8 cellular contexts compared by ENCODE assay signal in the genomic region with DNA sequence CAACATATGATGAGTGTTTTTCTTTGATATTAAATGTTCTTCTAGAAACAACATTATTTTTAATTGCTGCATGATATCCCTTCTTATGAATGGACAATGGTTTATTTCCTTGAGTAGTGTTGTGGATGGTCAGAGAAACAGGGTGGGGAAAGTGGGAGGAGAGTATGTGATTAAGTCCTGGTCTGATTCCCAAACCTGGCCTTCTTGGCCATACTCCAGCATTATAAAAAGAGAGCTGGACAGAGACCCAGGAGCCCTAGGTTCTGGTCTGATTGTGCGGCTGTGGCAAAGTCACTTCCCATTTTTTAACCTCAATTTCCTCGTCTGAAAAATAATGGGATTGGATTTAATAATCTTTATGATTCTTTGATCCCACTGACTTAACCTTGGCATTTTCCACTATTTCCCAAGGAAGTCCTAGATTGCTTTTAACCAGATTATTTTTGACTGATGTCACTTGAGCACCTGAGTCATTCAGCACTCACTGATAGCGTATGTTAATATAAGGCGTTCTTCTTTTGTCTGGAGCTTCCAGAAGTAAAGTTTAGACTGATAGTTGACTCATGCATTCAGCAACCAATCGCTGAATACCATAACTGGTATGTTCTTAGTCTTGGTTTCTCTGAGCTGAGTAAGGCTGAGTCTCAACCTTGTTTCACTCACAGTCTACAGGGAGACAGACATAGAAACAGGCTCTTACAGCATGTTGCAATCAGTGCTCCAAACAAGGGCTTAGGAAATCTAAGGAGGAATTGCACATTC. TPM values are rescaled to one million over a fixed set of nuclear protein-coding genes. Genes with fewer than 3 reads are reported as not detected.
DNase-seq lines count a peak whose midpoint lies in the region; ATAC-seq, FAIRE-seq and TF ChIP-seq lines count a peak whose summit lies in the region.
"Had no signal": no experiment of that assay in that cellular context is flagged by ENCODE, and none has a peak within 500 bp of the region (broad histone marks: within the 10 kb centered on the region; RNA-seq: fewer than 3 reads in every experiment).

No MANE protein-coding gene starts in this region.

- WGBS in upper lobe of left lung, 2 donors = 53 to 65% methylated on average over 5 of the region's 5 CpGs

- H3K9ac ChIP-seq in kidney (ENCODE audit: low read length in 2 of 2) = no peak overlapping the region

- H3K9me3 ChIP-seq in upper lobe of left lung (no peaks in the 10 kb centered on the region), kidney (ENCODE audit: control insufficient read depth in 1 of 2, low read length in 2 of 2) (no peaks in the 10 kb centered on the region)

- peak; percentile 94 to 95 for ATAC-seq in upper lobe of left lung (ENCODE audit: low FRiP score in 2 of 2)

- intact Hi-C loops in kidney (cut with DNase I) = no loop called here

- no peak for TF ChIP-seq POLR2A in upper lobe of left lung (IDR thresholded peaks at IDR 0.05)

- H3K36me3 ChIP-seq in upper lobe of left lung (peaks cover 0 to 39% (median 3%) of the 10 kb centered on the region in 4 donors), kidney (ENCODE audit: control insufficient read depth in 1 of 2, insufficient read depth in 2 of 2, low read length in 2 of 2) (peaks cover 4% of the 10 kb centered on the region in 2 donors)

- no peak for TF ChIP-seq CTCF in upper lobe of left lung (IDR thresholded peaks at IDR 0.05)
- no peak for TF ChIP-seq CTCF in kidney (IDR thresholded peaks at IDR 0.05; ENCODE audit: borderline replicate concordance, extremely low read depth, insufficient read depth)

- H3K27ac ChIP-seq in upper lobe of left lung (peak overlapping the region in 3 of 4 donors; percentile 16 to 60 (median 38)), kidney (ENCODE audit: low read depth in 2 of 2, low read length in 2 of 2) (no peak overlapping the region)

- peak; percentile 100 for DNase-seq in HS-5 (ENCODE audit: low read depth)
- DNase-seq in astrocyte of the hippocampus (ENCODE audit: low read depth, low spot score) = peak; percentile 90
- DNase-seq in upper lobe of left lung = no peak
- DNase-seq in MV-4-11 (lab: John Stamatoyannopoulos, UW) = no peak
- DNase-seq in kidney = no peak
- no peak for DNase-seq in DMS79 (lab: John Stamatoyannopoulos, UW)
- DNase-seq: NCI-H524 had no signal

- H3K27me3 ChIP-seq in upper lobe of left lung = no peaks in the 10 kb centered on the region

- peaks cover 9 to 36% (median 24%) of the 10 kb centered on the region in 4 donors for H3K4me1 ChIP-seq in upper lobe of left lung
- peaks cover 0 to 2% of the 10 kb centered on the region in 2 donors for H3K4me1 ChIP-seq in kidney (ENCODE audit: control insufficient read depth in 1 of 2, insufficient read depth in 1 of 2, low read depth in 1 of 2, low read length in 2 of 2)

- TF ChIP-seq EP300 in upper lobe of left lung (IDR thresholded peaks at IDR 0.05) = no peak

- FAIRE-seq in islet of Langerhans (lab: Jason Lieb, UNC) (peak; percentile 38), kidney (lab: Jason Lieb, UNC) (no peak)

- H3K4me3 ChIP-seq in upper lobe of left lung (no peak overlapping the region), kidney (ENCODE audit: low read length in 2 of 2) (no peak overlapping the region)

RNA-seq across cellular contexts. Expression of a gene that starts 26.2 kb away (rescaled TPM):
- total RNA-seq in upper lobe of left lung = 100 to 1,000 TPM in 2 of 6 donors, 10 to 100 TPM in 4; 52.9 to 123 (median 72.2) TPM
- total RNA-seq in kidney = 118 TPM
- polyA plus RNA-seq in kidney (ENCODE audit: insufficient read depth, low read depth, low replicate concordance) = 12.9 TPM

Comparison
In these comparisons a context has a peak if more than half of its experiments do, and no peak if none do; other contexts are left out.
1. DNase-seq: peak in HS-5 (single experiment) and astrocyte of the hippocampus (single experiment); none in upper lobe of left lung (0 of 2), MV-4-11 (single experiment), kidney (single experiment) and DMS79 (single experiment).
2. H3K27ac ChIP-seq: peak in upper lobe of left lung (3 of 4); none in kidney (0 of 2).